In the genomic region with DNA sequence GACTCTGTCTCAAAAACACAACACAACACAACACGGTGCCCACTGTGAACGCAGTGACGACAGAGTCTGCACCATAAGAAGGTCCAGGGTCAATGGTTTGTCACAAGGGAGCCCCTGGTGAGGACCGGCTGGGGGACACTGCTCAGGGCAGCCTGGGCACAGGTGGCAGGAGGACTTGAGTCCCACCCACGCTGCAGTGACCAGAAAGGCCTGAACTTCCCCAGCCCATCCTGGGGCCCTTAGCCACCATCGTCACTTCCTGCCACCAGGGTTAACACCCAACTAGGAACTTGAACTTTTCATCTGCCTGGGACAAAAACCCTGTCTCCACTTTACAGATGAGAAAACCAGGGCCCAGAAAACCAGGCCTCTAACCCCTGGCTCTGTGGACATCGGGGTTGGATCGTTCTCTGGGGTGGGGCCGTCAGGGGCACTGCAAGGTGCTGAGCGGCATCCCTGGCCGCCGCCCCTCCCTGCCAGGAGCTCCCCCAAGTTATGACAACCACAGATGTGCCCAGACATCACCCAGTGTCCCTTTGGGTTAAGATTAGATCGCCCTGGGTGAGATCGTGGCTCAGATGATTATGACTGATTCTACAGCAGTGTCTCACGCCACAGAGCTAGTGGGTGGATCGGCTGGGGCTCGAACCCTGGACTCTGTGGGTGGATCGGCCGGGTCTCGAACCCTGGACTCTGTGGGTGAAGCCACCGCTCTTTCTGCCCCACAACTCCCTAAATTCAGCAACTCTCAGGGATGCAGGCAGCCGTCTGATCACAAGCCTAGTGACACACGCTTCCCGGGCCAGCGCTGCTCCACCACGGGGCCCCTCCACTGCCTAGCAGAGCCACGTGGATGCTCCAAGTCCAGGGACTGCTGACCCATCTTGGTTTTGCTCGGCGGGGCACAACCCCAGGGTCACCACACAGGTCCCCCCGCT, we compare ENCODE assay signal across 8 cellular contexts. TPM values are rescaled to one million over a fixed set of nuclear protein-coding genes. Genes with fewer than 3 reads are reported as not detected.
DNase-seq lines count a peak whose midpoint lies in the region; ATAC-seq and TF ChIP-seq lines count a peak whose summit lies in the region.

No MANE protein-coding gene starts in this region.

- peaks cover 41 to 66% (median 53%) of the 10 kb centered on the region in 7 donors for H3K4me1 Mint-ChIP-seq in naive thymus-derived CD4-positive, alpha-beta T cell

- no peaks in the 10 kb centered on the region for H3K27me3 ChIP-seq in DND-41 (ENCODE audit: insufficient read depth, low read length, poor library complexity)
- no peaks in the 10 kb centered on the region for H3K27me3 ChIP-seq in naive thymus-derived CD4-positive, alpha-beta T cell (ENCODE audit: control insufficient read depth in 2 of 2, insufficient read depth in 2 of 2, low read length in 2 of 2)

- no peak for TF ChIP-seq CTCF in DND-41 (IDR thresholded peaks at IDR 0.05; ENCODE audit: borderline replicate concordance, extremely low read depth, low read length, poor library complexity, severe bottlenecking)

- peaks cover 85% of the 10 kb centered on the region for H3K4me1 ChIP-seq in DND-41 (ENCODE audit: insufficient read depth, low read length)
- peaks cover 48 to 51% of the 10 kb centered on the region in 2 donors for H3K4me1 ChIP-seq in naive thymus-derived CD4-positive, alpha-beta T cell (ENCODE audit: control insufficient read depth in 2 of 2, insufficient read depth in 2 of 2, low read length in 2 of 2)

- peak overlapping the region; percentile 95 for H3K27ac ChIP-seq in DND-41 (ENCODE audit: low read length)
- peak overlapping the region; percentile 99 for H3K27ac ChIP-seq in naive thymus-derived CD4-positive, alpha-beta T cell (ENCODE audit: low read depth, low read length)

- peaks cover 75% of the 10 kb centered on the region for H3K36me3 ChIP-seq in DND-41 (ENCODE audit: insufficient read depth, low read length)
- peaks cover 0 to 38% (median 10%) of the 10 kb centered on the region in 3 experiments for H3K36me3 ChIP-seq in naive thymus-derived CD4-positive, alpha-beta T cell (ENCODE audit: control insufficient read depth in 2 of 3, insufficient read depth in 3 of 3, low read length in 3 of 3)

- no peak for ATAC-seq in DND-41 (ENCODE audit: insufficient read depth, low read depth)
- peak; percentile 55 for ATAC-seq in naive thymus-derived CD4-positive, alpha-beta T cell

- peaks cover 64% of the 10 kb centered on the region for H4K20me1 ChIP-seq in DND-41 (ENCODE audit: insufficient read depth, low read length)

- peak overlapping the region; percentile 74 for H3K4me2 ChIP-seq in DND-41 (ENCODE audit: insufficient read depth, low read length)

- peaks cover 0 to 2% (median 0%) of the 10 kb centered on the region in 5 donors for H3K27me3 Mint-ChIP-seq in naive thymus-derived CD4-positive, alpha-beta T cell

- DNase-seq in DND-41 (no peak), NAMALWA (ENCODE audit: low spot score) (peak; percentile 45), NCI-H774 (lab: John Stamatoyannopoulos, UW) (no peak), mucosa of gallbladder (ENCODE audit: low spot score) (no peak), NCI-H524 treated with DMSO at 0.1 percent for 48 hours (lab: John Stamatoyannopoulos, UW) (no peak), GM03348 (ENCODE audit: low spot score) (no peak)
- DNase-seq in activated effector memory CD4-positive, alpha-beta T cell treated with Interleukin-2 at 50 U/mL for 16 hours = peak; percentile 43
- DNase-seq in naive thymus-derived CD4-positive, alpha-beta T cell = peak in 7 of 9 donors; percentile 58 to 65 (median 60)

- intact Hi-C loops in naive thymus-derived CD4-positive, alpha-beta T cell (cut with micrococcal nuclease) = loop anchor here in 1 of 2 donors (2.0 kb wide), 1 partner anchor 31 kb away; the partner anchor contains the start of gene MKNK2

- H3K9me3 ChIP-seq in DND-41 (ENCODE audit: insufficient read depth, low read length, severe bottlenecking) = no peaks in the 10 kb centered on the region
- H3K9me3 ChIP-seq in naive thymus-derived CD4-positive, alpha-beta T cell (ENCODE audit: control insufficient read depth in 2 of 3, low read length in 3 of 3) = no peaks in the 10 kb centered on the region

- peak overlapping the region; percentile 86 for H3K9ac ChIP-seq in DND-41 (ENCODE audit: low read depth, low read length)

- H3K36me3 Mint-ChIP-seq in naive thymus-derived CD4-positive, alpha-beta T cell = peaks cover 4 to 55% (median 13%) of the 10 kb centered on the region in 5 donors

- H3K79me2 ChIP-seq in DND-41 (ENCODE audit: insufficient read depth, low read length) = peaks cover 90% of the 10 kb centered on the region

- H3K4me3 Mint-ChIP-seq in naive thymus-derived CD4-positive, alpha-beta T cell = peak overlapping the region; percentile 87 to 99 (median 95)

- H3K4me3 ChIP-seq in DND-41 (ENCODE audit: low read depth in 1 of 2, low read length in 2 of 2) = peak overlapping the region; percentile 34 to 67
- peak overlapping the region; percentile 98 for H3K4me3 ChIP-seq in naive thymus-derived CD4-positive, alpha-beta T cell (ENCODE audit: low read length)

- POLR2A ChIA-PET in naive thymus-derived CD4-positive, alpha-beta T cell (lab: Charles Lee) = interaction anchor here (0.6 to 6.1 kb wide), 11 partner anchors 9 to 331 kb away, joined by 3 to 125 read pairs (median 5); partner anchors contain the start of genes MKNK2 and MOB3A

- CTCF ChIA-PET in naive thymus-derived CD4-positive, alpha-beta T cell (lab: Charles Lee) = interaction anchor here (1.0 to 1.6 kb wide), 2 partner anchors 10 to 16 kb away, joined by 3 to 4 read pairs; no protein-coding TSS in a partner anchor

- peaks cover 0 to 11% (median 0%) of the 10 kb centered on the region in 11 donors for H3K9me3 Mint-ChIP-seq in naive thymus-derived CD4-positive, alpha-beta T cell

- H3K27ac Mint-ChIP-seq in naive thymus-derived CD4-positive, alpha-beta T cell = peak overlapping the region; percentile 92 to 99 (median 96)

- H2AFZ ChIP-seq in DND-41 (ENCODE audit: low read depth, low read length) = no peak overlapping the region

RNA-seq across cellular contexts. Expression of gene MOB3A, which starts 14.0 kb away (rescaled TPM):
- total RNA-seq in naive thymus-derived CD4-positive, alpha-beta T cell = 100 to 1,000 TPM in 4 of 5 experiments, 10 to 100 TPM in 1; 93.2 to 269 (median 117) TPM
- polyA plus RNA-seq in naive thymus-derived CD4-positive, alpha-beta T cell = 100 to 1,000 TPM in 1 of 2 donors, 10 to 100 TPM in 1; 49.5 to 114 TPM
- 59.0 TPM for total RNA-seq in mucosa of gallbladder

RNA-seq across cellular contexts. Expression of gene IZUMO4, which starts 14.6 kb away (rescaled TPM):
- total RNA-seq in naive thymus-derived CD4-positive, alpha-beta T cell = 10 to 100 TPM; 12.2 to 26.8 (median 15.7) TPM
- 1 to 10 TPM in 1 of 2 donors, under 1 TPM in 1; 0.73 to 1.9 TPM for polyA plus RNA-seq in naive thymus-derived CD4-positive, alpha-beta T cell
- total RNA-seq in mucosa of gallbladder = 11.5 TPM

RNA-seq across cellular contexts. Expression of gene MKNK2, which starts 31.1 kb away (rescaled TPM):
- 100 to 1,000 TPM; 190 to 347 (median 238) TPM for total RNA-seq in naive thymus-derived CD4-positive, alpha-beta T cell
- 10 to 100 TPM; 28.8 to 52.9 TPM for polyA plus RNA-seq in naive thymus-derived CD4-positive, alpha-beta T cell
- 246 TPM for total RNA-seq in mucosa of gallbladder

Comparison
In these comparisons a context has a peak if more than half of its experiments do, and no peak if none do; other contexts are left out.
1. DNase-seq: peak in NAMALWA (single experiment), activated effector memory CD4-positive, alpha-beta T cell treated with Interleukin-2 at 50 U/mL for 16 hours (single experiment) and naive thymus-derived CD4-positive, alpha-beta T cell (7 of 9); none in DND-41 (single experiment), NCI-H774 (single experiment), mucosa of gallbladder (single experiment), NCI-H524 treated with DMSO at 0.1 percent for 48 hours (single experiment) and GM03348 (single experiment).